ENCODE assay signal across 27 cellular contexts in the genomic region with DNA sequence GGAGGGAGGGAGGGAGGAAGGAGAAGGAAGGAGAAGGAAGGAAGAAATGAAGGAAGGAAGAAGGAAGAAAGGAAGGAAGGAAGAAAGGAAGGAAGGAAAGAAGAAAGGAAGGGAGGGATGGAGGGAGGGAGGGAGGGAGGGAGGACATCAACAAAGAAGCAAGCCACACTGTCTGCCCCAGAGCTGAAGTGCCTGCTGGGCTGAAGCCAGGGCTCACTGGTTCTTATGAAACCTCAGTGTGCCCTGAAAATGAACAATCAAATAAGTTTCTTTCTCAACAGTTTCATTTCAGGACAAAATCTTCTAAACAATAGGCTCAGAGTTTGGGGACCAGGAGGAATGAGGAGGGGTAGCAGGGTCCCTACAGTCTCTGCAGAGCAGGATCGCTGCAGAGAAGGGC. TPM values are rescaled to one million over a fixed set of nuclear protein-coding genes. Genes with fewer than 3 reads are reported as not detected.
"Had no signal": no experiment of that assay in that cellular context is flagged by ENCODE, and none has a peak within 500 bp of the region (broad histone marks: within the 10 kb centered on the region; RNA-seq: fewer than 3 reads in every experiment).

No MANE protein-coding gene starts in this region.

- H3K27ac ChIP-seq: ascending aorta, cardiac muscle cell, colonic mucosa, epithelial cell of prostate, left lung, parathyroid adenoma, psoas muscle, stomach had no signal

- H3K4me3 ChIP-seq: ascending aorta, cardiac muscle cell, colonic mucosa, left lung, psoas muscle, stomach, tibial nerve had no signal

- H3K27ac Mint-ChIP-seq: activated CD4-positive, alpha-beta memory T cell treated with anti-CD3 and anti-CD28 coated beads for 36 hours; activated CD4-positive, alpha-beta T cell treated with anti-CD3 and anti-CD28 coated beads, Interleukin-2, amount 10 ng/mL, durations not matched to agents 24 days and 14 days; activated naive CD4-positive, alpha-beta T cell treated with anti-CD3 and anti-CD28 coated beads, Interleukin-2, amount 10 ng/mL, durations not matched to agents 7 days and 5 days; activated naive CD8-positive, alpha-beta T cell treated with anti-CD3 and anti-CD28 coated beads, Interleukin-2, amount 10 ng/mL, durations not matched to agents 7 days and 5 days; activated T-helper 1 cell treated with anti-CD3 and anti-CD28 coated beads, Interleukin-12 subunit alpha, Interleukin-12 subunit beta, Interleukin-2, Interleukin-4 antibody, amounts not matched to agents 30 ng/mL and 10 ng/mL and 1 ng/mL, durations not matched to agents 14 hours and 24 hours and 36 hours; nephron progenitor cell; stimulated activated naive B cell treated with anti-CD40 and anti-IgM and Interleukin-4, amounts not matched to agents 10 μg/mL and 1 μg/mL and 100 μg/mL, for 72 hours had no signal

- H3K36me3 ChIP-seq: ascending aorta, cardiac muscle cell, colonic mucosa, left lung, stomach, tibial nerve had no signal

- H3K4me3 Mint-ChIP-seq: activated CD4-positive, alpha-beta memory T cell treated with anti-CD3 and anti-CD28 coated beads for 36 hours; activated CD4-positive, alpha-beta T cell treated with anti-CD3 and anti-CD28 coated beads, Interleukin-2, amount 10 ng/mL, durations not matched to agents 24 days and 14 days; activated naive CD4-positive, alpha-beta T cell treated with anti-CD3 and anti-CD28 coated beads, Interleukin-2, amount 10 ng/mL, durations not matched to agents 7 days and 5 days; activated naive CD8-positive, alpha-beta T cell treated with anti-CD3 and anti-CD28 coated beads, Interleukin-2, amount 10 ng/mL, durations not matched to agents 7 days and 5 days; activated T-helper 1 cell treated with anti-CD3 and anti-CD28 coated beads, Interleukin-12 subunit alpha, Interleukin-12 subunit beta, Interleukin-2, Interleukin-4 antibody, amounts not matched to agents 30 ng/mL and 10 ng/mL and 1 ng/mL, durations not matched to agents 14 hours and 24 hours and 36 hours; brain; nephron progenitor cell; stimulated activated naive B cell treated with anti-CD40 and anti-IgM and Interleukin-4, amounts not matched to agents 10 μg/mL and 1 μg/mL and 100 μg/mL, for 72 hours had no signal

- H2AFZ ChIP-seq: parathyroid adenoma had no signal

- H3K9ac ChIP-seq: parathyroid adenoma had no signal

- H3K4me1 ChIP-seq: colonic mucosa, psoas muscle had no signal

- H3K36me3 Mint-ChIP-seq: activated CD4-positive, alpha-beta memory T cell treated with anti-CD3 and anti-CD28 coated beads for 36 hours; activated naive CD4-positive, alpha-beta T cell treated with anti-CD3 and anti-CD28 coated beads, Interleukin-2, amount 10 ng/mL, durations not matched to agents 7 days and 5 days; activated naive CD8-positive, alpha-beta T cell treated with anti-CD3 and anti-CD28 coated beads, Interleukin-2, amount 10 ng/mL, durations not matched to agents 7 days and 5 days; brain had no signal

- H3K9me3 ChIP-seq: ascending aorta, colonic mucosa, left lung, psoas muscle, stomach, tibial nerve had no signal

- H3K4me1 Mint-ChIP-seq: activated CD4-positive, alpha-beta T cell treated with anti-CD3 and anti-CD28 coated beads, Interleukin-2, amount 10 ng/mL, durations not matched to agents 24 days and 14 days; activated naive CD4-positive, alpha-beta T cell treated with anti-CD3 and anti-CD28 coated beads, Interleukin-2, amount 10 ng/mL, durations not matched to agents 7 days and 5 days had no signal

- H3K9me3 Mint-ChIP-seq: activated CD4-positive, alpha-beta memory T cell treated with anti-CD3 and anti-CD28 coated beads for 36 hours; activated CD4-positive, alpha-beta T cell treated with anti-CD3 and anti-CD28 coated beads, Interleukin-2, amount 10 ng/mL, durations not matched to agents 24 days and 14 days; activated naive CD4-positive, alpha-beta T cell treated with anti-CD3 and anti-CD28 coated beads, Interleukin-2, amount 10 ng/mL, durations not matched to agents 7 days and 5 days; activated naive CD8-positive, alpha-beta T cell treated with anti-CD3 and anti-CD28 coated beads, Interleukin-2, amount 10 ng/mL, durations not matched to agents 7 days and 5 days; activated T-helper 1 cell treated with anti-CD3 and anti-CD28 coated beads, Interleukin-12 subunit alpha, Interleukin-12 subunit beta, Interleukin-2, Interleukin-4 antibody, amounts not matched to agents 30 ng/mL and 10 ng/mL and 1 ng/mL, durations not matched to agents 14 hours and 24 hours and 36 hours; nephron progenitor cell; stimulated activated naive B cell treated with anti-CD40 and anti-IgM and Interleukin-4, amounts not matched to agents 10 μg/mL and 1 μg/mL and 100 μg/mL, for 72 hours had no signal

- H3K79me2 ChIP-seq: parathyroid adenoma had no signal

- ATAC-seq: left lung; psoas muscle; right cardiac atrium; stimulated activated naive B cell treated with anti-CD40 and anti-IgM and Interleukin-4, amounts not matched to agents 10 μg/mL and 1 μg/mL and 100 μg/mL, for 72 hours had no signal

- DNase-seq: activated CD4-positive, alpha-beta memory T cell treated with anti-CD3 and anti-CD28 coated beads for 36 hours; activated CD4-positive, alpha-beta T cell treated with anti-CD3 and anti-CD28 coated beads, Interleukin-2, amount 10 ng/mL, durations not matched to agents 24 days and 14 days; activated CD4-positive, CD25-positive, alpha-beta regulatory T cell treated with anti-CD3 and anti-CD28 coated beads, Interleukin-2, amount 50 U/mL, for 72 hours; activated CD8-positive, alpha-beta memory T cell treated with anti-CD3 and anti-CD28 coated beads, Interleukin-2, amount 50 U/mL, for 4 hours; activated gamma-delta T cell; activated naive CD4-positive, alpha-beta T cell treated with anti-CD3 and anti-CD28 coated beads, Interleukin-2, amount 10 ng/mL, durations not matched to agents 7 days and 5 days; activated naive CD8-positive, alpha-beta T cell treated with anti-CD3 and anti-CD28 coated beads, Interleukin-2, amount 10 ng/mL, durations not matched to agents 7 days and 5 days; activated T-cell treated with anti-CD3 and anti-CD28 coated beads, Interleukin-2, amount 50 U/mL, for 1 hour; cerebellar nuclear complex; colonic mucosa; effector CD8-positive, alpha-beta T cell; nephron progenitor cell; psoas muscle; stimulated activated CD4-positive, alpha-beta T cell treated with anti-CD3 and anti-CD28 coated beads, Interleukin-15, amount 100 ng/mL, for 24 hours; stimulated activated CD4-positive, alpha-beta T cell treated with anti-CD3 and anti-CD28 coated beads, Interleukin-2, amount 100 ng/mL, for 24 hours; stimulated activated naive B cell treated with anti-CD40 and anti-IgM and Interleukin-4, amounts not matched to agents 10 μg/mL and 1 μg/mL and 100 μg/mL, for 72 hours; stomach had no signal

- H3K27me3 ChIP-seq: ascending aorta, cardiac muscle cell, colonic mucosa, left lung, tibial nerve had no signal

RNA-seq across cellular contexts. Expression of gene EPHA2, which starts 35.4 kb away (rescaled TPM):
- total RNA-seq: activated CD4-positive, alpha-beta T cell treated with anti-CD3 and anti-CD28 coated beads, Interleukin-2, amount 10 ng/mL, durations not matched to agents 24 days and 14 days; activated CD8-positive, alpha-beta memory T cell treated with anti-CD3 and anti-CD28 coated beads for 36 hours; activated naive CD8-positive, alpha-beta T cell treated with anti-CD3 and anti-CD28 coated beads, Interleukin-2, amount 10 ng/mL, durations not matched to agents 7 days and 5 days; activated T-helper 1 cell treated with anti-CD3 and anti-CD28 coated beads, Interleukin-12 subunit alpha, Interleukin-12 subunit beta, Interleukin-2, Interleukin-4 antibody, amounts not matched to agents 30 ng/mL and 10 ng/mL and 1 ng/mL, durations not matched to agents 14 hours and 24 hours and 36 hours had no signal

RNA-seq across cellular contexts. Expression of gene CPLANE2, which starts 45.7 kb away (rescaled TPM):
- total RNA-seq: ascending aorta had no signal
